15 cellular contexts compared by ENCODE assay signal in genomic region chr3:119825820-119826219, GRCh38. TPM values are rescaled to one million over a fixed set of nuclear protein-coding genes. Genes with fewer than 3 reads are reported as not detected.
"Had no signal": no experiment of that assay in that cellular context is flagged by ENCODE, and none has a peak within 500 bp of the region (broad histone marks: within the 10 kb centered on the region; RNA-seq: fewer than 3 reads in every experiment).

No MANE protein-coding gene starts in this region.

- H3K9ac ChIP-seq: parathyroid adenoma had no signal

- H3K9me3 ChIP-seq: body of pancreas, esophagus muscularis mucosa, thyroid gland, vagina had no signal

- H3K27me3 Mint-ChIP-seq: activated CD4-positive, alpha-beta memory T cell treated with anti-CD3 and anti-CD28 coated beads, Interleukin-2, amount 10 ng/mL, durations not matched to agents 7 days and 5 days had no signal

- H2AFZ ChIP-seq: parathyroid adenoma had no signal

- H3K79me2 ChIP-seq: parathyroid adenoma had no signal

- H3K4me3 ChIP-seq: body of pancreas, esophagus muscularis mucosa, thyroid gland, vagina had no signal

- H3K4me3 Mint-ChIP-seq: activated CD4-positive, alpha-beta memory T cell treated with anti-CD3 and anti-CD28 coated beads, Interleukin-2, amount 10 ng/mL, durations not matched to agents 7 days and 5 days; immature natural killer cell; neural crest cell; T-helper 2 cell treated with Interferon-gamma antibody and Interleukin-4, amounts not matched to agents 5 μg/mL and 100 μg/mL, for 36 hours had no signal

- H3K27me3 ChIP-seq: body of pancreas, esophagus muscularis mucosa, thyroid gland, vagina had no signal

- DNase-seq: activated CD4-positive, alpha-beta memory T cell treated with anti-CD3 and anti-CD28 coated beads, Interleukin-2, amount 10 ng/mL, durations not matched to agents 7 days and 5 days; activated T-cell treated with anti-CD3 and anti-CD28 coated beads, Interleukin-2, amount 50 U/mL, for 48 hours; body of pancreas; glutamatergic neuron; immature natural killer cell; left cardiac atrium; mammary epithelial cell; retina; thyroid gland had no signal

- H3K9me3 Mint-ChIP-seq: activated CD4-positive, alpha-beta memory T cell treated with anti-CD3 and anti-CD28 coated beads, Interleukin-2, amount 10 ng/mL, durations not matched to agents 7 days and 5 days; immature natural killer cell; neural crest cell; T-helper 2 cell treated with Interferon-gamma antibody and Interleukin-4, amounts not matched to agents 5 μg/mL and 100 μg/mL, for 36 hours had no signal

- H3K4me1 Mint-ChIP-seq: activated CD4-positive, alpha-beta memory T cell treated with anti-CD3 and anti-CD28 coated beads, Interleukin-2, amount 10 ng/mL, durations not matched to agents 7 days and 5 days had no signal

- H3K4me1 ChIP-seq: body of pancreas, esophagus muscularis mucosa, parathyroid adenoma, thyroid gland, vagina had no signal

- H3K27ac Mint-ChIP-seq: activated CD4-positive, alpha-beta memory T cell treated with anti-CD3 and anti-CD28 coated beads, Interleukin-2, amount 10 ng/mL, durations not matched to agents 7 days and 5 days; T-helper 2 cell treated with Interferon-gamma antibody and Interleukin-4, amounts not matched to agents 5 μg/mL and 100 μg/mL, for 36 hours had no signal

- H3K36me3 ChIP-seq: thyroid gland had no signal

- H3K27ac ChIP-seq: body of pancreas, esophagus muscularis mucosa, parathyroid adenoma, thyroid gland, vagina had no signal

- FAIRE-seq: endometrium had no signal

- ATAC-seq: body of pancreas had no signal

RNA-seq across cellular contexts. Expression of gene NR1I2, which starts 43.9 kb away (rescaled TPM):
- total RNA-seq: mammary epithelial cell, vagina had no signal
- polyA plus RNA-seq: mammary epithelial cell had no signal
